12 cellular contexts compared by ENCODE assay signal in genomic region chr15:51621155-51621554, GRCh38. TPM values are rescaled to one million over a fixed set of nuclear protein-coding genes. Genes with fewer than 3 reads are reported as not detected.
DNase-seq lines count a peak whose midpoint lies in the region; ATAC-seq and TF ChIP-seq lines count a peak whose summit lies in the region.
"Had no signal": no experiment of that assay in that cellular context is flagged by ENCODE, and none has a peak within 500 bp of the region (broad histone marks: within the 10 kb centered on the region; RNA-seq: fewer than 3 reads in every experiment).

No MANE protein-coding gene starts in this region.

- H3K4me1 Mint-ChIP-seq in chondrocyte (ENCODE audit: low read depth): peaks cover 31% of the 10 kb centered on the region
- peaks cover 13 to 15% of the 10 kb centered on the region in 2 donors for H3K4me1 Mint-ChIP-seq in natural killer cell treated with Interleukin-12 subunit alpha and Interleukin-12 subunit beta and Interleukin-15 and Interleukin-18, amount 100 ng/mL, for 72 hours (ENCODE audit: low read depth in 2 of 2)

- peaks cover 2% of the 10 kb centered on the region for H3K27me3 Mint-ChIP-seq in chondrocyte (ENCODE audit: low read depth)
- H3K27me3 Mint-ChIP-seq in natural killer cell treated with Interleukin-12 subunit alpha and Interleukin-12 subunit beta and Interleukin-15 and Interleukin-18, amount 100 ng/mL, for 72 hours: peaks cover 16 to 31% of the 10 kb centered on the region in 2 donors

- POLR2A ChIA-PET in AG04450 (lab: Yijun Ruan, JAX): no interaction called here

- H3K36me3 Mint-ChIP-seq in chondrocyte (ENCODE audit: low read depth): no peaks in the 10 kb centered on the region
- H3K36me3 Mint-ChIP-seq in natural killer cell treated with Interleukin-12 subunit alpha and Interleukin-12 subunit beta and Interleukin-15 and Interleukin-18, amount 100 ng/mL, for 72 hours: no peaks in the 10 kb centered on the region

- ATAC-seq in natural killer cell treated with Interleukin-12 subunit alpha and Interleukin-12 subunit beta and Interleukin-15 and Interleukin-18, amount 100 ng/mL, for 72 hours: no peak

- H3K9me3 ChIP-seq in AG04450 (ENCODE audit: control insufficient read depth, insufficient read depth, low read length) (no peaks in the 10 kb centered on the region; the same call in 1 of the 2 replicates), HUES64 (ENCODE audit: insufficient read depth, low read depth, low read length) (no peaks in the 10 kb centered on the region)

- TF ChIP-seq CTCF in AG04450 (IDR thresholded peaks at IDR 0.05; ENCODE audit: low read depth, low read length): no peak
- TF ChIP-seq CTCF in chondrocyte (IDR thresholded peaks at IDR 0.05): no peak

- no peak overlapping the region for H3K27ac ChIP-seq in AG04450 (ENCODE audit: low read depth, low read length)
- H3K27ac ChIP-seq in HUES64 (ENCODE audit: low read depth, low read length): no peak overlapping the region

- H3K9me3 Mint-ChIP-seq in chondrocyte (ENCODE audit: low read depth): no peaks in the 10 kb centered on the region
- H3K9me3 Mint-ChIP-seq in natural killer cell treated with Interleukin-12 subunit alpha and Interleukin-12 subunit beta and Interleukin-15 and Interleukin-18, amount 100 ng/mL, for 72 hours: no peaks in the 10 kb centered on the region
- H3K9me3 Mint-ChIP-seq: activated CD4-positive, alpha-beta memory T cell treated with anti-CD3 and anti-CD28 coated beads, Interleukin-2, amount 10 ng/mL, durations not matched to agents 7 days and 5 days; naive B cell had no signal

- H3K27ac Mint-ChIP-seq in chondrocyte (ENCODE audit: unreplicated experiment): peak overlapping the region; percentile 76
- no peak overlapping the region for H3K27ac Mint-ChIP-seq in natural killer cell treated with Interleukin-12 subunit alpha and Interleukin-12 subunit beta and Interleukin-15 and Interleukin-18, amount 100 ng/mL, for 72 hours
- H3K27ac Mint-ChIP-seq: activated CD4-positive, alpha-beta memory T cell treated with anti-CD3 and anti-CD28 coated beads, Interleukin-2, amount 10 ng/mL, durations not matched to agents 7 days and 5 days had no signal

- peak overlapping the region; percentile 79 for H3K4me3 ChIP-seq in AG04450 (ENCODE audit: low read depth, low read length)
- peak overlapping the region; percentile 73 for H3K4me3 ChIP-seq in HUES64 (ENCODE audit: low read length)

- CTCF ChIA-PET in AG04450 (lab: Charles Lee): interaction anchor here (0.6 to 4.6 kb wide), 9 partner anchors 29 to 392 kb away, joined by 3 to 40 read pairs (median 6); no protein-coding TSS in a partner anchor

- 80% methylated on average over 3 of the region's 4 CpGs for WGBS in HUES64

- H3K4me3 Mint-ChIP-seq in chondrocyte (ENCODE audit: unreplicated experiment): peak overlapping the region; percentile 86
- peak overlapping the region; percentile 8 for H3K4me3 Mint-ChIP-seq in natural killer cell treated with Interleukin-12 subunit alpha and Interleukin-12 subunit beta and Interleukin-15 and Interleukin-18, amount 100 ng/mL, for 72 hours

- H3K27me3 ChIP-seq in AG04450 (ENCODE audit: control insufficient read depth, insufficient read depth, low read length) (peaks cover 3% of the 10 kb centered on the region), HUES64 (ENCODE audit: insufficient read depth, low read length) (peaks cover 20% of the 10 kb centered on the region)

- H3K9ac ChIP-seq in HUES64 (ENCODE audit: low read depth, low read length): no peak overlapping the region; the same call in 1 of the 2 replicates

- no peak for DNase-seq in AG04450 (ENCODE audit: low read depth, low spot score)
- DNase-seq in chondrocyte (ENCODE audit: low spot score): no peak
- DNase-seq in natural killer cell treated with Interleukin-12 subunit alpha and Interleukin-12 subunit beta and Interleukin-15 and Interleukin-18, amount 100 ng/mL, for 72 hours (ENCODE audit: low spot score): no peak
- no peak for DNase-seq in COLO668 (lab: John Stamatoyannopoulos, UW; ENCODE audit: unreplicated experiment)
- DNase-seq in anterior cingulate cortex (lab: John Stamatoyannopoulos, UW): no peak
- no peak for DNase-seq in glomerular visceral epithelial cell (ENCODE audit: extremely low spot score)
- no peak for DNase-seq in NCI-H82 (lab: John Stamatoyannopoulos, UW)
- DNase-seq: effector CD8-positive, alpha-beta T cell; naive B cell; NCI-H774 had no signal

- no peaks in the 10 kb centered on the region for H3K36me3 ChIP-seq in HUES64 (ENCODE audit: insufficient read depth, low read length)

- peaks cover 8% of the 10 kb centered on the region; the same call in 1 of the 2 replicates for H3K4me1 ChIP-seq in HUES64 (ENCODE audit: insufficient read depth, low read length)

RNA-seq across cellular contexts. Expression of gene DMXL2, which starts 1.4 kb away (rescaled TPM):
- 18.2 and 18.6 TPM in 2 replicates for polyA plus RNA-seq in AG04450 (2011; rRNA removed)
- 12.3 and 19.2 TPM in 2 replicates for polyA minus RNA-seq in AG04450 (2011; rRNA and poly(A)+ RNA removed)
- 7.2 TPM for polyA plus RNA-seq in HUES64 (2013, experiment 1 of 2)
- polyA plus RNA-seq in HUES64 (2013, experiment 2 of 2): 8.6 TPM
- 20.0 to 25.0 TPM (median 20.7 TPM) in 3 replicates for total RNA-seq in chondrocyte
- total RNA-seq in natural killer cell treated with Interleukin-12 subunit alpha and Interleukin-12 subunit beta and Interleukin-15 and Interleukin-18, amount 100 ng/mL, for 72 hours: 1 to 10 TPM; 7.8 to 9.2 TPM
